Comparison of ENCODE assay signal across 24 cellular contexts in genomic region chr5:96605144-96605543, GRCh38.
"Had no signal": no experiment of that assay in that cellular context is flagged by ENCODE, and none has a peak within 500 bp of the region (broad histone marks: within the 10 kb centered on the region; RNA-seq: fewer than 3 reads in every experiment).

No MANE protein-coding gene starts in this region.

- H3K9me3 ChIP-seq: colonic mucosa, esophagus muscularis mucosa, esophagus squamous epithelium, gastrocnemius medialis, gastroesophageal sphincter, heart left ventricle, heart right ventricle had no signal

- H3K9me3 Mint-ChIP-seq: dendritic cell treated with granulocyte-macrophage colony-stimulating factor and Interleukin-4, amounts not matched to agents 40 ng/mL and 50 ng/mL, for 4 days; effector memory CD8-positive, alpha-beta T cell had no signal

- H3K4me3 ChIP-seq: colonic mucosa, coronary artery, dorsolateral prefrontal cortex, esophagus muscularis mucosa, esophagus squamous epithelium, gastrocnemius medialis, gastroesophageal sphincter, heart left ventricle, heart right ventricle had no signal

- H3K27me3 ChIP-seq: colonic mucosa, dorsolateral prefrontal cortex, esophagus muscularis mucosa, esophagus squamous epithelium, gastrocnemius medialis, gastroesophageal sphincter, heart left ventricle had no signal

- DNase-seq: colonic mucosa; cortex of kidney; dermis blood vessel endothelial cell; dorsolateral prefrontal cortex; effector CD4-positive, alpha-beta T cell; effector CD8-positive, alpha-beta T cell; effector memory CD4-positive, alpha-beta T cell; effector memory CD8-positive, alpha-beta T cell; endodermal cell; erythroblast; esophagus squamous epithelium; foreskin keratinocyte; foreskin melanocyte; gastrocnemius medialis; glutamatergic neuron; head of caudate nucleus; heart left ventricle; heart right ventricle had no signal

- H3K27ac Mint-ChIP-seq: dendritic cell treated with granulocyte-macrophage colony-stimulating factor and Interleukin-4, amounts not matched to agents 40 ng/mL and 50 ng/mL, for 4 days; effector memory CD8-positive, alpha-beta T cell; endodermal cell had no signal

- H3K4me3 Mint-ChIP-seq: dendritic cell treated with granulocyte-macrophage colony-stimulating factor and Interleukin-4, amounts not matched to agents 40 ng/mL and 50 ng/mL, for 4 days; effector memory CD8-positive, alpha-beta T cell; endodermal cell had no signal

- H3K4me1 ChIP-seq: colonic mucosa, foreskin keratinocyte, gastrocnemius medialis had no signal

- H3K36me3 ChIP-seq: colonic mucosa, esophagus muscularis mucosa, esophagus squamous epithelium, gastrocnemius medialis, gastroesophageal sphincter, heart left ventricle, heart right ventricle had no signal

- H3K27ac ChIP-seq: colonic mucosa, coronary artery, dorsolateral prefrontal cortex, epithelial cell of prostate, esophagus muscularis mucosa, esophagus squamous epithelium, foreskin keratinocyte, gastrocnemius medialis, gastroesophageal sphincter, heart left ventricle, heart right ventricle had no signal

- ATAC-seq: effector memory CD8-positive, alpha-beta T cell; esophagus mucosa; foreskin keratinocyte; gastrocnemius medialis; gastroesophageal sphincter; heart left ventricle; heart right ventricle had no signal
